ENCODE assay signal across 36 cellular contexts in the genomic region with DNA sequence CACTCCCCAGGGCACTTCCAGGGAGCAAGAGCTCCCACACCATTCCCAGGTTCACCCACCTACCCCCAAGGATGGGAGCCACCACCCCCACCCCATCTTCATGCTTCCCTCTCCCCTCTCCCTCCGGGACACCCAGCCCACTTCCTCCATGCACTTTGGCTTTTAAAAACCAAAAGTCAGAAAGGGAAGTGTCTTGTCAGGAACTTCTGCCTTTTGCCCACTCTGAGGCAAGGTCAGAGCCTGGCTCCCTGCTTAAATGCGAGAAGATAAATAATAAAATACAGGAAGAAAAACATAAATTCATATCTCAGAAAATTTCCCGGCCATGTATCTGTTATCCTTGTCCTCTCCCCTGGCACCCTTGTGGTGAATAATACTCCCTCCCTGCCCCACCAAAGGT.
A peak's percentile ranks its signal among the peaks of the same experiment; 100 is the strongest.
DNase-seq lines count a peak whose midpoint lies in the region; ATAC-seq and TF ChIP-seq lines count a peak whose summit lies in the region.
"Had no signal": no experiment of that assay in that cellular context is flagged by ENCODE, and none has a peak within 500 bp of the region (broad histone marks: within the 10 kb centered on the region; RNA-seq: fewer than 3 reads in every experiment).

No MANE protein-coding gene starts in this region.

- peaks cover 0 to 3% of the 10 kb centered on the region in 2 donors for H3K36me3 Mint-ChIP-seq in CD14-positive monocyte
- no peaks in the 10 kb centered on the region for H3K36me3 Mint-ChIP-seq in Caco-2 (ENCODE audit: insufficient read depth, unreplicated experiment)
- H3K36me3 Mint-ChIP-seq: activated naive CD8-positive, alpha-beta T cell treated with anti-CD3 and anti-CD28 coated beads for 36 hours; CD8-positive, alpha-beta T cell; T-cell had no signal

- H3K4me1 Mint-ChIP-seq in CD14-positive monocyte (peaks cover 25% of the 10 kb centered on the region), Caco-2 (ENCODE audit: low read depth, unreplicated experiment) (no peaks in the 10 kb centered on the region)

- H3K4me3 ChIP-seq in gastroesophageal sphincter, result no peak overlapping the region
- no peak overlapping the region for H3K4me3 ChIP-seq in Caco-2 (ENCODE audit: low read depth, low read length)
- H3K4me3 ChIP-seq: ascending aorta, coronary artery, esophagus muscularis mucosa, left ventricle myocardium inferior, right atrium auricular region, smooth muscle cell, suprapubic skin, upper lobe of left lung had no signal

- TF ChIP-seq EP300 in gastroesophageal sphincter (IDR thresholded peaks at IDR 0.05), result no peak

- H3K4me1 ChIP-seq in gastroesophageal sphincter (peaks cover 0 to 11% (median 6%) of the 10 kb centered on the region in 3 donors), Caco-2 (no peaks in the 10 kb centered on the region)
- H3K4me1 ChIP-seq: ascending aorta, right atrium auricular region, suprapubic skin had no signal

- H3K36me3 ChIP-seq in gastroesophageal sphincter, result no peaks in the 10 kb centered on the region
- H3K36me3 ChIP-seq in Caco-2 (ENCODE audit: control insufficient read depth, insufficient read depth, low read length), result no peaks in the 10 kb centered on the region
- H3K36me3 ChIP-seq: ascending aorta, esophagus muscularis mucosa, left ventricle myocardium inferior, right atrium auricular region, suprapubic skin, upper lobe of left lung had no signal

- H3K27ac ChIP-seq in gastroesophageal sphincter, result no peak overlapping the region
- H3K27ac ChIP-seq: ascending aorta, coronary artery, esophagus muscularis mucosa, left ventricle myocardium inferior, right atrium auricular region, suprapubic skin, upper lobe of left lung had no signal

- CTCF ChIA-PET in Caco-2 (lab: Charles Lee), result no interaction called here

- no TSS peak for BruUV-seq in Caco-2 (replicated peaks; lab: Mats Ljungman, UMichigan)

- H3K27me3 ChIP-seq in gastroesophageal sphincter (no peaks in the 10 kb centered on the region), Caco-2 (replicated peaks; ENCODE audit: control insufficient read depth, insufficient read depth, low read length) (no peaks in the 10 kb centered on the region)
- H3K27me3 ChIP-seq: ascending aorta, esophagus muscularis mucosa, right atrium auricular region, suprapubic skin, upper lobe of left lung had no signal

- no peaks in the 10 kb centered on the region for H3K9me3 ChIP-seq in gastroesophageal sphincter
- H3K9me3 ChIP-seq in Caco-2, result no peaks in the 10 kb centered on the region
- H3K9me3 ChIP-seq: ascending aorta, esophagus muscularis mucosa, right atrium auricular region, suprapubic skin, upper lobe of left lung had no signal

- no peak for TF ChIP-seq POLR2A in gastroesophageal sphincter (IDR thresholded peaks at IDR 0.05)

- no peak for TF ChIP-seq CTCF in CD14-positive monocyte (IDR thresholded peaks at IDR 0.05)
- TF ChIP-seq CTCF in gastroesophageal sphincter (IDR thresholded peaks at IDR 0.05), result no peak
- no peak for TF ChIP-seq CTCF in Caco-2 (IDR thresholded peaks at IDR 0.05; ENCODE audit: insufficient read depth in 1 of 2, low read depth in 1 of 2, low read length in 1 of 2, severe bottlenecking in 1 of 2, unreplicated experiment in 1 of 2)

- WGBS in gastroesophageal sphincter (ENCODE audit: low coverage in 1 of 2), 2 donors, result 72 to 100% methylated on average over 2 of the region's 3 CpGs

- H3K27ac Mint-ChIP-seq in CD14-positive monocyte, result peak overlapping the region; percentile 8 to 90 (median 73)
- H3K27ac Mint-ChIP-seq in Caco-2 (ENCODE audit: unreplicated experiment), result no peak overlapping the region
- H3K27ac Mint-ChIP-seq: activated naive CD8-positive, alpha-beta T cell treated with anti-CD3 and anti-CD28 coated beads for 36 hours; CD8-positive, alpha-beta T cell; HFFc6; T-cell had no signal

- intact Hi-C loops in CD14-positive monocyte (cut with micrococcal nuclease), result no loop called here
- intact Hi-C loops in Caco-2 (cut with micrococcal nuclease; ENCODE audit: unreplicated experiment), result no loop called here

- peaks cover 29 to 61% (median 51%) of the 10 kb centered on the region in 3 donors for H3K27me3 Mint-ChIP-seq in CD14-positive monocyte (ENCODE audit: low read depth in 3 of 3)
- H3K27me3 Mint-ChIP-seq in Caco-2 (ENCODE audit: insufficient read depth, unreplicated experiment), result peaks cover 3% of the 10 kb centered on the region
- H3K27me3 Mint-ChIP-seq: T-cell had no signal

- ATAC-seq in gastroesophageal sphincter (peak; percentile 16), esophagus mucosa (no peak)
- ATAC-seq: CD8-positive, alpha-beta T cell; Panc1; T-cell had no signal

- POLR2A ChIA-PET in Caco-2 (lab: Charles Lee), result no interaction called here

- DNase-seq in SIG-M5 treated with dmso at 0.1 percent for 504 hours (lab: John Stamatoyannopoulos, UW; ENCODE audit: unreplicated experiment) (peak; percentile 64), SIG-M5 (lab: John Stamatoyannopoulos, UW) (no peak), CD14-positive monocyte (ENCODE audit: low spot score) (peak; percentile 61), NOMO-1 treated with dmso at 0.1 percent for 144 hours (lab: John Stamatoyannopoulos, UW; ENCODE audit: unreplicated experiment) (peak; percentile 55), Caco-2 (no peak), NCI-H82 treated with DMSO at 0.1 percent for 48 hours (lab: John Stamatoyannopoulos, UW; ENCODE audit: unreplicated experiment) (no peak)
- DNase-seq: 8988T; activated effector memory CD4-positive, alpha-beta T cell treated with Interleukin-2 at 50 U/mL for 16 hours; activated naive CD8-positive, alpha-beta T cell treated with anti-CD3 and anti-CD28 coated beads for 36 hours; CD8-positive, alpha-beta T cell; EL; foreskin fibroblast; head of caudate nucleus; HFFc6; IMR-90; left ventricle myocardium inferior; mesendoderm; NCI-H1105 treated with DMSO at 0.1 percent for 48 hours; NCI-H1930; NCI-H2171 treated with DMSO at 0.1 percent for 48 hours; NCI-H524; posterior cingulate gyrus; SHP77; stimulated activated CD4-positive, alpha-beta T cell treated with anti-CD3 and anti-CD28 coated beads, Interleukin-1b, Interleukin-23, amount 100 ng/mL, for 48 hours; stimulated activated naive CD4-positive, alpha-beta T cell treated with Interleukin-2 at 50 U/mL for 16 hours; T-cell; upper lobe of left lung had no signal

- H3K9me3 Mint-ChIP-seq in CD14-positive monocyte, result peaks cover 8 to 22% (median 13%) of the 10 kb centered on the region in 7 donors
- H3K9me3 Mint-ChIP-seq in Caco-2 (ENCODE audit: unreplicated experiment), result no peaks in the 10 kb centered on the region

- H3K4me3 Mint-ChIP-seq in CD14-positive monocyte (peak overlapping the region; percentile 27 to 70), Caco-2 (ENCODE audit: unreplicated experiment) (no peak overlapping the region)
- H3K4me3 Mint-ChIP-seq: activated naive CD8-positive, alpha-beta T cell treated with anti-CD3 and anti-CD28 coated beads for 36 hours; CD8-positive, alpha-beta T cell; HFFc6; T-cell had no signal

Comparison
In these comparisons a context has a peak if more than half of its experiments do, and no peak if none do; other contexts are left out.
1. DNase-seq: peak in SIG-M5 treated with dmso at 0.1 percent for 504 hours (single experiment), CD14-positive monocyte (single experiment) and NOMO-1 treated with dmso at 0.1 percent for 144 hours (single experiment); none in SIG-M5 (single experiment), Caco-2 (0 of 2) and NCI-H82 treated with DMSO at 0.1 percent for 48 hours (single experiment).